Comparison of ENCODE assay signal across 17 cellular contexts in genomic region chr1:147773215-147773715, GRCh38. TPM values are rescaled to one million over a fixed set of nuclear protein-coding genes. Genes with fewer than 3 reads are reported as not detected.
DNase-seq lines count a peak whose midpoint lies in the region; ATAC-seq and TF ChIP-seq lines count a peak whose summit lies in the region.
"Had no signal": no experiment of that assay in that cellular context is flagged by ENCODE, and none has a peak within 500 bp of the region (broad histone marks: within the 10 kb centered on the region; RNA-seq: fewer than 3 reads in every experiment).

No MANE protein-coding gene starts in this region.

- TF ChIP-seq POLR2A in heart left ventricle (IDR thresholded peaks at IDR 0.05): no peak
- TF ChIP-seq POLR2A in esophagus muscularis mucosa (IDR thresholded peaks at IDR 0.05; ENCODE audit: low read depth): no peak
- no peak for TF ChIP-seq POLR2A in vagina (IDR thresholded peaks at IDR 0.05)

- H3K4me1 ChIP-seq in heart left ventricle: peaks cover 9 to 58% (median 39%) of the 10 kb centered on the region in 12 donors
- H3K4me1 ChIP-seq in esophagus muscularis mucosa: peaks cover 45 to 54% (median 52%) of the 10 kb centered on the region in 4 donors
- H3K4me1 ChIP-seq in vagina: no peaks in the 10 kb centered on the region
- H3K4me1 ChIP-seq: SJCRH30 had no signal

- 34 to 44% (median 41%) methylated on average over 9 of the region's 9 CpGs for WGBS in heart left ventricle, 4 donors
- WGBS in esophagus muscularis mucosa: 61% methylated on average over 9 of the region's 9 CpGs

- H3K27ac ChIP-seq in heart left ventricle: peak overlapping the region in 9 of 12 donors; percentile 20 to 82 (median 57)
- peak overlapping the region; percentile 4 to 52 (median 46) for H3K27ac ChIP-seq in esophagus muscularis mucosa (replicated peaks in 1 of 4)
- H3K27ac ChIP-seq in vagina: no peak overlapping the region
- H3K27ac ChIP-seq: SJCRH30 had no signal

- intact Hi-C loops in heart left ventricle (cut with DNase I) (loop anchor here in 2 of 10 donors (5.0 to 10.0 kb wide), 2 partner anchors 39 to 48 kb away; no protein-coding TSS in a partner anchor), Right ventricle myocardium superior (cut with DNase I) (no loop called here), esophagus muscularis mucosa (cut with DNase I) (no loop called here), vagina (cut with DNase I) (no loop called here)

- DNase-seq in heart left ventricle (peak in 1 of 5 donors; percentile 45), Right ventricle myocardium superior (no peak), esophagus muscularis mucosa (ENCODE audit: extremely low spot score) (no peak), middle frontal gyrus (ENCODE audit: extremely low spot score, low spot score) (peak; percentile 3), vagina (ENCODE audit: extremely low spot score in 2 of 2) (no peak), T-helper 1 cell (no peak)
- DNase-seq: 8988T; activated gamma-delta T cell; CD8-positive, alpha-beta memory T cell; dermis blood vessel endothelial cell; KBM-7; NK-92 treated with Interleukin-12 subunit alpha and Interleukin-12 subunit beta, amount 100 ng/mL, for 24 hours; SJCRH30 had no signal

- H3K27me3 ChIP-seq in heart left ventricle (no peaks in the 10 kb centered on the region), esophagus muscularis mucosa (peaks cover 0 to 5% (median 0%) of the 10 kb centered on the region in 4 donors), vagina (no peaks in the 10 kb centered on the region)
- H3K27me3 ChIP-seq: SJCRH30 had no signal

- H3K9me3 ChIP-seq in heart left ventricle (no peaks in the 10 kb centered on the region), esophagus muscularis mucosa (no peaks in the 10 kb centered on the region), vagina (no peaks in the 10 kb centered on the region)
- H3K9me3 ChIP-seq: SJCRH30 had no signal

- no peak for TF ChIP-seq CTCF in heart left ventricle (IDR thresholded peaks at IDR 0.05)
- TF ChIP-seq CTCF in esophagus muscularis mucosa (IDR thresholded peaks at IDR 0.05): no peak
- TF ChIP-seq CTCF in vagina (IDR thresholded peaks at IDR 0.05): no peak

- no peak for TF ChIP-seq EP300 in esophagus muscularis mucosa (IDR thresholded peaks at IDR 0.05)

- ATAC-seq in heart left ventricle (no peak), Right ventricle myocardium superior (ENCODE audit: poor library complexity) (no peak), HG03439 (IDR thresholded peaks at IDR 0.05; ENCODE audit: unreplicated experiment) (no peak), GM21390 (IDR thresholded peaks at IDR 0.05; ENCODE audit: unreplicated experiment) (no peak)

- H3K4me3 ChIP-seq in heart left ventricle: peak overlapping the region in 10 of 12 donors; percentile 16 to 48 (median 37)
- peak overlapping the region; percentile 21 to 41 (median 34) for H3K4me3 ChIP-seq in esophagus muscularis mucosa
- peak overlapping the region; percentile 4 to 22 for H3K4me3 ChIP-seq in vagina
- H3K4me3 ChIP-seq: SJCRH30 had no signal

- H3K36me3 ChIP-seq in heart left ventricle (peaks cover 0 to 3% (median 0%) of the 10 kb centered on the region in 9 donors), esophagus muscularis mucosa (no peaks in the 10 kb centered on the region), vagina (no peaks in the 10 kb centered on the region)
- H3K36me3 ChIP-seq: SJCRH30 had no signal

RNA-seq across cellular contexts. Expression of gene GJA5, which starts 12.9 kb away (rescaled TPM):
- total RNA-seq in heart left ventricle (10 to 100 TPM in 6 of 9 donors, 1 to 10 TPM in 3; 6.1 to 31.0 (median 13.4) TPM), Right ventricle myocardium superior (8.1 TPM), esophagus muscularis mucosa (10 to 100 TPM in 3 of 4 donors, 1 to 10 TPM in 1; 9.8 to 14.6 (median 12.0) TPM), vagina (11.5 TPM)
- 1 to 10 TPM; 5.8 to 8.6 TPM for polyA plus RNA-seq in heart left ventricle
- total RNA-seq: activated CD8-positive, alpha-beta memory T cell treated with anti-CD3 and anti-CD28 coated beads for 36 hours; CD8-positive, alpha-beta memory T cell; G401; SJCRH30 had no signal
- polyA plus RNA-seq: CD8-positive, alpha-beta memory T cell had no signal
